Comparison of ENCODE assay signal across 1 cellular context in the genomic region with DNA sequence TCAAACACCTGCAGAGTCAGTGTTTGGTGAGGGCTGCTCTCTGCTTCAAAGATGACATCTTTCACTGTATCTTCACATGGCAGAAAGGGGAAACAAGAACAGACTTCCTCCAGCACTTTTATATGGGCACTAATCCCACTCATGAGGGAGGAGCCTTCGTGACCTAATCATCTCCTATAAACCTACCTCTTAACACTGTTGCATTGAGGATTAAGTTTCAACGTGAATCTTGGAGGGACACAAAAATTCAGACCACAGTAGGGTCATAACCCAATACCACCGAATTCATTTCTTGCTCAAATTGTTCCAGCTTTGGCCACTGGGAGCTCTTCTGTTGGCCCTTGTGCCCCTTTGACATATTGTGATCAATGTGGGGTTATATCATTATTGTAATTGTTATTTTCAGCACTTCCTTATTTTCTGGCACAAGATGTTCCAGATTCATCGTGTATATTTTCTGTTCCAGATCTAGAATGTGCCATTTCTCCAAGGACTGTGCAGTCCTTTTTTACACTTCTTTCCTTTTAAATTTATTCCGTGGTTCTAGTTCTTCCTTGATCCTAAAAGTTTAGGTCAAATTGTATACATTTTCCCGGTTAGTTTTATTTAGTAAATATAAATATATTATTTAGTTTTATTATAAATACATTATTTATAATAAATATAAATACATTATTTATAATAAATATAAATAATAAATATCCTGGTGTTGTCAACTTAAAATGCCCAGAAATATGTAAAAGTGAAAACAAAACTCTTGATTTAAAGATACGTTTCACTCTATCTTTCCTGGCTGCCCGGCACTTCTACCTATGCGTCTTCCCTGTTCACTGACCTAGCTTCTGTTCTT.
TF ChIP-seq lines count a peak whose summit lies in the region.

No MANE protein-coding gene starts in this region.

TF ChIP-seq in H1, 55 proteins besides CTCF, POLR2A, EP300 and RAD21:
- TF ChIP-seq KDM4A (IDR thresholded peaks at IDR 0.05; ENCODE audit: low read depth, low read length, severe bottlenecking) (no peak), SP2 (IDR thresholded peaks at IDR 0.05; ENCODE audit: low read length) (no peak), SRF (IDR thresholded peaks at IDR 0.05; ENCODE audit: low read depth, low read length) (no peak), KDM1A (IDR thresholded peaks at IDR 0.05; ENCODE audit: borderline replicate concordance, low read length) (no peak)
- TF ChIP-seq, protein P1, sequence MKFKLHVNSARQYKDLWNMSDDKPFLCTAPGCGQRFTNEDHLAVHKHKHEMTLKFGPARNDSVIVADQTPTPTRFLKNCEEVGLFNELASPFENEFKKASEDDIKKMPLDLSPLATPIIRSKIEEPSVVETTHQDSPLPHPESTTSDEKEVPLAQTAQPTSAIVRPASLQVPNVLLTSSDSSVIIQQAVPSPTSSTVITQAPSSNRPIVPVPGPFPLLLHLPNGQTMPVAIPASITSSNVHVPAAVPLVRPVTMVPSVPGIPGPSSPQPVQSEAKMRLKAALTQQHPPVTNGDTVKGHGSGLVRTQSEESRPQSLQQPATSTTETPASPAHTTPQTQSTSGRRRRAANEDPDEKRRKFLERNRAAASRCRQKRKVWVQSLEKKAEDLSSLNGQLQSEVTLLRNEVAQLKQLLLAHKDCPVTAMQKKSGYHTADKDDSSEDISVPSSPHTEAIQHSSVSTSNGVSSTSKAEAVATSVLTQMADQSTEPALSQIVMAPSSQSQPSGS (IDR thresholded peaks at IDR 0.05; ENCODE audit: low read length), result no peak
TF ChIP-seq in H1: peak in this region for 0.
